ENCODE assay signal across 26 cellular contexts in the genomic region with DNA sequence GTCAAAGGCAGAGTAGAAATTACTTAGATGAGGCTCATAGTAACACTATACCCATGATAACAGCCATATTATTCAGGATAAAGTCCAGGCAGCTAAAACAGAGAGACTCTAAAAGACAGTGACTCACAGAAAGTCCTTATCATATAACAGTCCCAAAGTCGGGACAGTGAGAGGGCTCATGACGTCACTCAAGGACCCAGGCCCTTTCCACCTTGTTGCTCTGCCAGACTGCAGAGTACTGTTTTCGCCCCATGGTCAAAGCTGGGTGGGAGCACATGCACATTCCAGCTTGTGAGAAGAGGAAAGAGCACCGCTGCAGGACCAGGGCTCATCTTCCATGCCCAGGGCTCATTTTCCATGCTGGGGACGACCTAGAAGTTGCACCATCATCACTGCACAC. TPM values are rescaled to one million over a fixed set of nuclear protein-coding genes. Genes with fewer than 3 reads are reported as not detected.
A peak's percentile ranks its signal among the peaks of the same experiment; 100 is the strongest.
DNase-seq lines count a peak whose midpoint lies in the region; ATAC-seq, FAIRE-seq and TF ChIP-seq lines count a peak whose summit lies in the region.
"Had no signal": no experiment of that assay in that cellular context is flagged by ENCODE, and none has a peak within 500 bp of the region (broad histone marks: within the 10 kb centered on the region; RNA-seq: fewer than 3 reads in every experiment).

No MANE protein-coding gene starts in this region.

- TF ChIP-seq CTCF in HEK293 (tag by site-specific recombination; IDR thresholded peaks at IDR 0.05) = no peak
- no peak for TF ChIP-seq CTCF in GM12878 (IDR thresholded peaks at IDR 0.05 in 2 of 3, conservative IDR thresholded peaks at IDR 0.05 in 1 of 3; ENCODE audit: control insufficient read depth in 2 of 3, extremely low read depth in 1 of 3, insufficient read depth in 1 of 3, low read depth in 3 of 3, low read length in 3 of 3)
- no peak for TF ChIP-seq CTCF in endothelial cell (IDR thresholded peaks at IDR 0.05; ENCODE audit: unreplicated experiment)
- TF ChIP-seq CTCF in neutrophil (IDR thresholded peaks at IDR 0.05) = no peak

- 100% methylated on average over 5 of the region's 5 CpGs for WGBS in GM12878 (ENCODE audit: insufficient coverage, insufficient replicate concordance, low lambda C conversion rate, missing lambda C conversion rate)

- no peaks in the 10 kb centered on the region for H3K4me1 Mint-ChIP-seq in endothelial cell (ENCODE audit: unreplicated experiment)

- no peak for FAIRE-seq in GM12878 (lab: Jason Lieb, UNC)
- FAIRE-seq: A549, GM12892, H1 had no signal

- peaks cover 20% of the 10 kb centered on the region for H3K36me3 Mint-ChIP-seq in endothelial cell (ENCODE audit: low read depth, unreplicated experiment)

- H3K9me3 ChIP-seq in HEK293 (ENCODE audit: control insufficient read depth, insufficient read depth, low read depth, low read length) = no peaks in the 10 kb centered on the region
- peaks cover 3% of the 10 kb centered on the region; the same call in 1 of the 3 replicates for H3K9me3 ChIP-seq in GM12878 (replicated peaks; ENCODE audit: control insufficient read depth, insufficient read depth, low read length)
- H3K9me3 ChIP-seq in neutrophil = no peaks in the 10 kb centered on the region
- H3K9me3 ChIP-seq: BE2C had no signal

- no peaks in the 10 kb centered on the region for H3K79me2 ChIP-seq in GM12878 (ENCODE audit: control insufficient read depth, insufficient read depth, low read length)

- no peak for TF ChIP-seq POLR2A in GM12878 (IDR thresholded peaks at IDR 0.05; ENCODE audit: low read depth, low read length)

- RAD21 ChIA-PET in GM12878 (lab: Charles Lee; ENCODE audit: unreplicated experiment) = no interaction called here

- no peaks in the 10 kb centered on the region for H3K9me3 Mint-ChIP-seq in endothelial cell (ENCODE audit: unreplicated experiment)

- TF ChIP-seq RAD21 in GM12878 (IDR thresholded peaks at IDR 0.05; ENCODE audit: insufficient read depth, low read depth, low read length) = no peak

- H4K20me1 ChIP-seq in GM12878 (ENCODE audit: control insufficient read depth, insufficient read depth) = no peaks in the 10 kb centered on the region
- H4K20me1 ChIP-seq: BLaER1 treated with 17β-estradiol and CSF1 and Interleukin-3, amounts not matched to agents 10 nM and 100 nM had no signal

- no peak overlapping the region for H3K4me2 ChIP-seq in GM12878 (ENCODE audit: control insufficient read depth, insufficient read depth)
- H3K4me2 ChIP-seq: A549; BLaER1 treated with 17β-estradiol and CSF1 and Interleukin-3, amounts not matched to agents 10 nM and 100 nM had no signal

- no peak for TF ChIP-seq EP300 in GM12878 (IDR thresholded peaks at IDR 0.05; ENCODE audit: borderline replicate concordance in 1 of 2, control insufficient read depth in 1 of 2, low read depth in 2 of 2, low read length in 2 of 2)

- H3K4me3 ChIP-seq in HEK293 (ENCODE audit: low read depth, low read length) = no peak overlapping the region
- no peak overlapping the region for H3K4me3 ChIP-seq in GM12878
- no peak overlapping the region for H3K4me3 ChIP-seq in neutrophil (ENCODE audit: low read depth in 1 of 2, low read length in 1 of 2)
- H3K4me3 ChIP-seq: A549; BLaER1 treated with 17β-estradiol and CSF1 and Interleukin-3, amounts not matched to agents 10 nM and 100 nM; GM23248 had no signal

- peaks cover 0 to 14% of the 10 kb centered on the region in 2 experiments; a peak in 2 of 3 replicates for H3K36me3 ChIP-seq in HEK293 (ENCODE audit: control insufficient read depth in 2 of 2, insufficient read depth in 1 of 2, low read length in 2 of 2)
- H3K36me3 ChIP-seq in GM12878 (ENCODE audit: control insufficient read depth in 2 of 2, insufficient read depth in 2 of 2, low read length in 1 of 2) = peaks cover 0 to 2% of the 10 kb centered on the region in 2 experiments; a peak in 2 of 4 replicates
- peaks cover 20% of the 10 kb centered on the region for H3K36me3 ChIP-seq in neutrophil

- CTCF ChIA-PET in HEK293 (lab: Yijun Ruan, JAX) = no interaction called here
- CTCF ChIA-PET in GM12878 (lab: Yijun Ruan, JAX) = no interaction called here

- H3K27ac ChIP-seq in HEK293 (ENCODE audit: extremely low read depth, low read depth, low read length) = no peak overlapping the region
- no peak overlapping the region for H3K27ac ChIP-seq in GM12878 (ENCODE audit: control insufficient read depth, insufficient read depth)
- H3K27ac ChIP-seq in neutrophil = peak overlapping the region; percentile 97
- H3K27ac ChIP-seq: A549, GM23248 had no signal

- H3K4me1 ChIP-seq in HEK293 (ENCODE audit: control insufficient read depth, insufficient read depth, low read length) = no peaks in the 10 kb centered on the region
- H3K4me1 ChIP-seq in GM12878 (ENCODE audit: control insufficient read depth, insufficient read depth, low read length) = peaks cover 16% of the 10 kb centered on the region
- peaks cover 45 to 53% of the 10 kb centered on the region in 2 experiments for H3K4me1 ChIP-seq in neutrophil (ENCODE audit: control insufficient read depth in 1 of 2, insufficient read depth in 1 of 2, low read depth in 1 of 2, low read length in 1 of 2)
- H3K4me1 ChIP-seq: A549, BE2C had no signal

- H3K4me3 Mint-ChIP-seq in endothelial cell (ENCODE audit: unreplicated experiment) = peak overlapping the region; percentile 59
- H3K4me3 Mint-ChIP-seq: CD14-positive monocyte; CD4-positive, alpha-beta memory T cell; HFFc6 had no signal

- no peak overlapping the region for H3K9ac ChIP-seq in GM12878 (ENCODE audit: control insufficient read depth, insufficient read depth, low read length)
- H3K9ac ChIP-seq: BLaER1 treated with 17β-estradiol and CSF1 and Interleukin-3, amounts not matched to agents 10 nM and 100 nM; GM23248 had no signal

- H3K27me3 ChIP-seq in GM12878 (replicated peaks in 1 of 2; ENCODE audit: control insufficient read depth in 2 of 2, insufficient read depth in 2 of 2, low read length in 1 of 2) = no peaks in the 10 kb centered on the region
- H3K27me3 ChIP-seq in neutrophil = no peaks in the 10 kb centered on the region
- H3K27me3 ChIP-seq: BE2C; BLaER1 treated with 17β-estradiol and CSF1 and Interleukin-3, amounts not matched to agents 10 nM and 100 nM had no signal

- ATAC-seq in GM12878 (no peak), HG02798 (IDR thresholded peaks at IDR 0.05; ENCODE audit: poor library complexity, unreplicated experiment) (no peak), GM21528 (IDR thresholded peaks at IDR 0.05; ENCODE audit: low FRiP score, unreplicated experiment) (no peak)
- ATAC-seq: A549 had no signal

- no peak overlapping the region for H3K27ac Mint-ChIP-seq in endothelial cell (ENCODE audit: unreplicated experiment)
- H3K27ac Mint-ChIP-seq: CD4-positive, alpha-beta memory T cell; HFFc6 had no signal

- in situ Hi-C loops in GM12878 (cut with MboI) = no loop called here

- H2AFZ ChIP-seq in GM12878 (ENCODE audit: control insufficient read depth, low read depth, low read length) = no peak overlapping the region
- H2AFZ ChIP-seq: GM23248 had no signal

- intact Hi-C loops in GM12878 (cut with micrococcal nuclease; ENCODE audit: unreplicated experiment) = no loop called here

- peaks cover 4% of the 10 kb centered on the region for H3K27me3 Mint-ChIP-seq in endothelial cell (ENCODE audit: unreplicated experiment)
- H3K27me3 Mint-ChIP-seq: CD4-positive, alpha-beta memory T cell had no signal

- DNase-seq in GM12878 (ENCODE audit: low read depth, low spot score) (no peak), endothelial cell (ENCODE audit: low spot score) (no peak), CD1c-positive myeloid dendritic cell (ENCODE audit: extremely low spot score) (no peak)
- DNase-seq: 8988T; ACHN; AML-193; BE2C; Calu3; CD4-positive, alpha-beta memory T cell; COR-L47; DMS53; DMS79 treated with DMSO at 0.1 percent for 48 hours; GF-D8; GM23248; H7; HCEC 1CT; HFFc6 had no signal

- SMC1A ChIA-PET in GM12878 (lab: Charles Lee; ENCODE audit: uncharacterized antibody, unreplicated experiment) = interaction anchor here (0.8 kb wide), 1 partner anchor 727 kb away, joined by 3 read pairs; no protein-coding TSS in a partner anchor

- POLR2A ChIA-PET in HEK293 (lab: Yijun Ruan, JAX) = no interaction called here
- POLR2A ChIA-PET in GM12878 (lab: Charles Lee) = no interaction called here

- no TSS peak for BruUV-seq in GM12878 (replicated peaks; lab: Mats Ljungman, UMichigan)

TF ChIP-seq in HEK293, 187 proteins besides CTCF, POLR2A, EP300 and RAD21:
- peak; percentile 86 for TF ChIP-seq SETDB1 (IDR thresholded peaks at IDR 0.05; ENCODE audit: insufficient read length, low read length)
- no peak for TF ChIP-seq ZNF624 (tag by site-specific recombination; IDR thresholded peaks at IDR 0.05)

TF ChIP-seq in GM12878, 131 proteins besides CTCF, POLR2A, EP300 and RAD21 (continues in another document):
- no peak for TF ChIP-seq SREBF1 (IDR thresholded peaks at IDR 0.05; ENCODE audit: low read length)
- TF ChIP-seq, protein P1, sequence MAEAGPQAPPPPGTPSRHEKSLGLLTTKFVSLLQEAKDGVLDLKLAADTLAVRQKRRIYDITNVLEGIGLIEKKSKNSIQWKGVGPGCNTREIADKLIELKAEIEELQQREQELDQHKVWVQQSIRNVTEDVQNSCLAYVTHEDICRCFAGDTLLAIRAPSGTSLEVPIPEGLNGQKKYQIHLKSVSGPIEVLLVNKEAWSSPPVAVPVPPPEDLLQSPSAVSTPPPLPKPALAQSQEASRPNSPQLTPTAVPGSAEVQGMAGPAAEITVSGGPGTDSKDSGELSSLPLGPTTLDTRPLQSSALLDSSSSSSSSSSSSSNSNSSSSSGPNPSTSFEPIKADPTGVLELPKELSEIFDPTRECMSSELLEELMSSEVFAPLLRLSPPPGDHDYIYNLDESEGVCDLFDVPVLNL (IDR thresholded peaks at IDR 0.05; ENCODE audit: low read depth, low read length) = no peak

RNA-seq across cellular contexts. Expression of a gene that starts 29.4 kb away (rescaled TPM):
- total RNA-seq in GM12878 (2013; cell fraction: nucleolus; rRNA removed) = 87.1 and 92.4 TPM in 2 replicates
- total RNA-seq in GM12878 (2014; rRNA removed) (79.0 and 83.2 TPM in 2 replicates), GM12878 (2014; rRNA removed; fragmentation: Illumina TruSeq; extraction: Trizol) (79.3 and 84.3 TPM in 2 replicates), GM12878 (2021) (117 and 125 TPM in 2 replicates), endothelial cell (ENCODE audit: unreplicated experiment) (103 TPM)
- polyA plus RNA-seq in GM12878 (2011; ENCODE audit: low read depth) = 26.3 TPM
- polyA plus RNA-seq in GM12878 (2011; rRNA removed) (46.4 and 49.5 TPM in 2 replicates), GM12878 (2014; fragmentation: Illumina TruSeq; extraction: Trizol) (82.5 and 91.0 TPM in 2 replicates), GM12878 (2014; fragmentation: Nextera tagmentation; extraction: Ambion mirVana) (10 to 100 TPM; 36.8 to 43.4 TPM), GM12878 (2014; rRNA removed) (66.9 and 71.3 TPM in 2 replicates), GM12878 (2016; fragmentation: Nextera tagmentation; extraction: Ambion mirVana) (10 to 100 TPM; 78.7 to 89.4 TPM)
- polyA plus RNA-seq in GM12878 (2011; cell fraction: cytosol; rRNA removed) = 33.5 and 36.6 TPM in 2 replicates
- 39.1 and 47.0 TPM in 2 replicates for polyA plus RNA-seq in GM12878 (2011; cell fraction: nucleus; rRNA removed)
- 39.6 and 44.2 TPM in 2 replicates for polyA plus RNA-seq in GM12878 (2012)
- polyA minus RNA-seq in GM12878 (2011; rRNA and poly(A)+ RNA removed) = 80.2 and 102 TPM in 2 replicates
- 19.0 and 23.5 TPM in 2 replicates for polyA minus RNA-seq in GM12878 (2011; cell fraction: cytosol; rRNA and poly(A)+ RNA removed)
- 29.1 and 45.1 TPM in 2 replicates for polyA minus RNA-seq in GM12878 (2011; cell fraction: nucleus; rRNA and poly(A)+ RNA removed)
